In genomic region chr19:58509731-58510083, GRCh38 we compare ENCODE assay signal across 1 cellular context.
TF ChIP-seq lines count a peak whose summit lies in the region.

No MANE protein-coding gene starts in this region.

TF ChIP-seq in K562, 482 proteins besides CTCF, POLR2A, EP300 and RAD21 (continued from another document and continues in another):
- peak in 1 of 2 experiments; percentile 53; a peak in 2 of 4 replicates for TF ChIP-seq MNT (conservative IDR thresholded peaks at IDR 0.05)
- TF ChIP-seq TCF15 (CRISPR knock-in tag; IDR thresholded peaks at IDR 0.05): no peak
- TF ChIP-seq ZNF592 (IDR thresholded peaks at IDR 0.05): no peak
- no peak for TF ChIP-seq E2F4 (CRISPR knock-in tag; IDR thresholded peaks at IDR 0.05; ENCODE audit: low read depth)
- TF ChIP-seq MXD1 (CRISPR knock-in tag; IDR thresholded peaks at IDR 0.05; ENCODE audit: borderline replicate concordance, poor library complexity, severe bottlenecking): no peak
- TF ChIP-seq ZNF140 (CRISPR knock-in tag; IDR thresholded peaks at IDR 0.05): no peak
- no peak for TF ChIP-seq ZFP30 (CRISPR knock-in tag; IDR thresholded peaks at IDR 0.05; ENCODE audit: borderline replicate concordance)
- TF ChIP-seq ELK3 (CRISPR knock-in tag; IDR thresholded peaks at IDR 0.05): no peak
- no peak for TF ChIP-seq THRAP3 (IDR thresholded peaks at IDR 0.05; ENCODE audit: borderline replicate concordance)
- no peak for TF ChIP-seq THAP7 (CRISPR knock-in tag; IDR thresholded peaks at IDR 0.05)
- TF ChIP-seq ZNF184 (CRISPR knock-in tag; IDR thresholded peaks at IDR 0.05): no peak
- TF ChIP-seq SMC3 (conservative IDR thresholded peaks at IDR 0.05; ENCODE audit: insufficient read depth, low read depth, low read length): no peak
- TF ChIP-seq TARDBP (IDR thresholded peaks at IDR 0.05): no peak
- TF ChIP-seq ZNF354B (CRISPR knock-in tag; IDR thresholded peaks at IDR 0.05): no peak
- peak; percentile 72 for TF ChIP-seq CBFA2T3 (IDR thresholded peaks at IDR 0.05)
- peak; percentile 71 for TF ChIP-seq L3MBTL2 (IDR thresholded peaks at IDR 0.05)
- TF ChIP-seq ZC3H11A (IDR thresholded peaks at IDR 0.05; ENCODE audit: low read depth, low read length): no peak
- no peak for TF ChIP-seq HNRNPLL (IDR thresholded peaks at IDR 0.05; ENCODE audit: low read depth, low read length, poor library complexity, severe bottlenecking)
- TF ChIP-seq TCF7 (IDR thresholded peaks at IDR 0.05; ENCODE audit: borderline replicate concordance): 0 out of 2 replicates have a peak, but pooled peaks have one; percentile 4
- TF ChIP-seq HDGF (IDR thresholded peaks at IDR 0.05): no peak
- no peak for TF ChIP-seq PRDM10 (IDR thresholded peaks at IDR 0.05; ENCODE audit: partially characterized antibody)
- TF ChIP-seq RAD51 (IDR thresholded peaks at IDR 0.05; ENCODE audit: borderline replicate concordance, low read depth): peak; percentile 89
- TF ChIP-seq NCOR1 (IDR thresholded peaks at IDR 0.05): no peak
- TF ChIP-seq FOXA3 (CRISPR knock-in tag; conservative IDR thresholded peaks at IDR 0.05 in 1 of 2, IDR thresholded peaks at IDR 0.05 in 1 of 2): no peak
- peak; percentile 49; the same call in 1 of the 2 replicates for TF ChIP-seq MECOM (CRISPR knock-in tag; IDR thresholded peaks at IDR 0.05)
- no peak for TF ChIP-seq SRSF9 (IDR thresholded peaks at IDR 0.05; ENCODE audit: borderline replicate concordance, low read depth, low read length)
- TF ChIP-seq NR0B1 (IDR thresholded peaks at IDR 0.05; ENCODE audit: partially characterized antibody): no peak
- no peak for TF ChIP-seq JUN (IDR thresholded peaks at IDR 0.05; ENCODE audit: borderline replicate concordance, low read depth, low read length)
- no peak for TF ChIP-seq JUN (CRISPR knock-in tag; IDR thresholded peaks at IDR 0.05; ENCODE audit: borderline replicate concordance)
- no peak for TF ChIP-seq ZNF507 (tag; conservative IDR thresholded peaks at IDR 0.05)
- TF ChIP-seq GTF2E2 (tag; IDR thresholded peaks at IDR 0.05): 0 out of 2 replicates have a peak, but pooled peaks have one; percentile 35
- no peak for TF ChIP-seq ILF3 (IDR thresholded peaks at IDR 0.05; ENCODE audit: borderline replicate concordance)
- TF ChIP-seq ZNF639 (CRISPR knock-in tag; conservative IDR thresholded peaks at IDR 0.05 in 1 of 2, IDR thresholded peaks at IDR 0.05 in 1 of 2): no peak
- no peak for TF ChIP-seq REST (CRISPR knock-in tag; IDR thresholded peaks at IDR 0.05; ENCODE audit: low read depth)
- no peak for TF ChIP-seq RFX5 (IDR thresholded peaks at IDR 0.05; ENCODE audit: low read depth, low read length)
- no peak for TF ChIP-seq CHCHD3 (CRISPR knock-in tag; IDR thresholded peaks at IDR 0.05)
- no peak for TF ChIP-seq SNIP1 (IDR thresholded peaks at IDR 0.05; ENCODE audit: low read depth)
- no peak for TF ChIP-seq U2AF2 (optimal IDR thresholded peaks at IDR 0.05; ENCODE audit: low read depth, low read length)
- TF ChIP-seq SRSF3 (IDR thresholded peaks at IDR 0.05; ENCODE audit: insufficient read depth, low read length): no peak
- no peak for TF ChIP-seq HMGN3 (IDR thresholded peaks at IDR 0.05; ENCODE audit: borderline replicate concordance, extremely low read depth, insufficient read length, low read depth, low read length)
